34 cellular contexts compared by ENCODE assay signal in genomic region chr6:63792846-63793245, GRCh38.
"Had no signal": no experiment of that assay in that cellular context is flagged by ENCODE, and none has a peak within 500 bp of the region (broad histone marks: within the 10 kb centered on the region; RNA-seq: fewer than 3 reads in every experiment).

No MANE protein-coding gene starts in this region.

- H3K27me3 ChIP-seq: ascending aorta, breast epithelium had no signal

- H3K4me1 Mint-ChIP-seq: activated B cell treated with CpG ODN at 0.5 μM for 24 hours; activated naive CD4-positive, alpha-beta T cell treated with anti-CD3 and anti-CD28 coated beads, Interleukin-2, amount 50 U/mL, for 24 hours; activated naive CD8-positive, alpha-beta T cell treated with anti-CD3 and anti-CD28 coated beads for 36 hours; activated naive CD8-positive, alpha-beta T cell treated with anti-CD3 and anti-CD28 coated beads, Interleukin-2, amount 50 U/mL, for 24 hours; central memory CD8-positive, alpha-beta T cell; endodermal cell; T-cell had no signal

- H3K27me3 Mint-ChIP-seq: activated naive CD8-positive, alpha-beta T cell treated with anti-CD3 and anti-CD28 coated beads for 36 hours; activated naive CD8-positive, alpha-beta T cell treated with anti-CD3 and anti-CD28 coated beads, Interleukin-2, amount 50 U/mL, for 24 hours; central memory CD8-positive, alpha-beta T cell; dendritic cell treated with granulocyte-macrophage colony-stimulating factor and Interleukin-4, amounts not matched to agents 40 ng/mL and 50 ng/mL, for 4 days had no signal

- H3K36me3 ChIP-seq: adrenal gland, ascending aorta, breast epithelium, esophagus muscularis mucosa, gastroesophageal sphincter, heart right ventricle, WERI-Rb-1 had no signal

- H3K4me1 ChIP-seq: adrenal gland, ascending aorta, breast epithelium, esophagus muscularis mucosa, gastroesophageal sphincter had no signal

- ATAC-seq: activated CD4-positive, CD25-positive, alpha-beta regulatory T cell treated with anti-CD3 and anti-CD28 coated beads, Interleukin-2, amount 50 U/mL, for 24 hours; activated CD8-positive, alpha-beta T cell treated with anti-CD3 and anti-CD28 coated beads for 36 hours; activated naive CD8-positive, alpha-beta T cell treated with anti-CD3 and anti-CD28 coated beads, Interleukin-2, amount 50 U/mL, for 24 hours; activated T-cell treated with anti-CD3 and anti-CD28 coated beads, Interleukin-2, amount 50 U/mL, for 4 hours; gastroesophageal sphincter; heart right ventricle; T-cell had no signal

- H3K27ac ChIP-seq: adrenal gland, ascending aorta, breast epithelium, coronary artery, dorsolateral prefrontal cortex, esophagus muscularis mucosa, gastroesophageal sphincter, heart right ventricle, WERI-Rb-1 had no signal

- H3K4me3 ChIP-seq: adrenal gland, ascending aorta, breast epithelium, coronary artery, dorsolateral prefrontal cortex, esophagus muscularis mucosa, gastroesophageal sphincter, heart right ventricle had no signal

- DNase-seq: activated B cell treated with CpG ODN at 0.5 μM for 24 hours; activated CD4-positive, alpha-beta T cell treated with anti-CD3 and anti-CD28 coated beads for 48 hours; activated CD4-positive, alpha-beta T cell treated with anti-CD3 and anti-CD28 coated beads, Interleukin-2, amount 50 U/mL, for 1 hour; activated CD4-positive, alpha-beta T cell treated with anti-CD3 and anti-CD28 coated beads, Interleukin-2, amount 50 U/mL, for 48 hours; activated CD8-positive, alpha-beta memory T cell treated with anti-CD3 and anti-CD28 coated beads for 24 hours; activated CD8-positive, alpha-beta T cell treated with anti-CD3 and anti-CD28 coated beads for 36 hours; activated effector memory CD4-positive, alpha-beta T cell treated with anti-CD3 and anti-CD28 coated beads, Interleukin-2, amount 50 U/mL, for 16 hours; activated naive CD4-positive, alpha-beta T cell treated with anti-CD3 and anti-CD28 coated beads for 36 hours; activated naive CD8-positive, alpha-beta T cell treated with anti-CD3 and anti-CD28 coated beads for 36 hours; activated naive CD8-positive, alpha-beta T cell treated with anti-CD3 and anti-CD28 coated beads, Interleukin-2, amount 50 U/mL, for 24 hours; activated T-cell treated with anti-CD3 and anti-CD28 coated beads, Interleukin-2, amount 50 U/mL, for 4 hours; adrenal gland; dorsolateral prefrontal cortex; effector memory CD4-positive, alpha-beta T cell; endodermal cell; erythroblast; foreskin melanocyte; heart right ventricle; T-cell; T1000; WERI-Rb-1 had no signal

- H3K27ac Mint-ChIP-seq: activated B cell treated with CpG ODN at 0.5 μM for 24 hours; activated CD8-positive, alpha-beta T cell treated with anti-CD3 and anti-CD28 coated beads for 36 hours; activated naive CD4-positive, alpha-beta T cell treated with anti-CD3 and anti-CD28 coated beads for 36 hours; activated naive CD4-positive, alpha-beta T cell treated with anti-CD3 and anti-CD28 coated beads, Interleukin-2, amount 50 U/mL, for 24 hours; activated naive CD8-positive, alpha-beta T cell treated with anti-CD3 and anti-CD28 coated beads for 36 hours; activated naive CD8-positive, alpha-beta T cell treated with anti-CD3 and anti-CD28 coated beads, Interleukin-2, amount 50 U/mL, for 24 hours; activated T-helper 1 cell treated with anti-CD3 and anti-CD28 coated beads, Interleukin-12 subunit alpha, Interleukin-12 subunit beta, Interleukin-2, Interleukin-4 antibody, amounts not matched to agents 30 ng/mL and 10 ng/mL and 1 ng/mL, durations not matched to agents 14 hours and 24 hours and 36 hours; activated T-helper 2 cell treated with anti-CD3 and anti-CD28 coated beads, Interferon-gamma antibody, Interleukin-2, Interleukin-4, amounts not matched to agents 10 μg/mL and 5 μg/mL and 100 μg/mL, durations not matched to agents 14 hours and 24 hours and 36 hours; brain; dendritic cell treated with granulocyte-macrophage colony-stimulating factor and Interleukin-4, amounts not matched to agents 40 ng/mL and 50 ng/mL, for 4 days; endodermal cell; T-cell; T-helper 1 cell treated with Interleukin-12 subunit alpha and Interleukin-12 subunit beta and Interleukin-4 antibody, amounts not matched to agents 30 μg/mL and 1 μg/mL, for 36 hours had no signal

- H3K4me3 Mint-ChIP-seq: activated B cell treated with CpG ODN at 0.5 μM for 24 hours; activated CD8-positive, alpha-beta T cell treated with anti-CD3 and anti-CD28 coated beads for 36 hours; activated naive CD4-positive, alpha-beta T cell treated with anti-CD3 and anti-CD28 coated beads for 36 hours; activated naive CD4-positive, alpha-beta T cell treated with anti-CD3 and anti-CD28 coated beads, Interleukin-2, amount 50 U/mL, for 24 hours; activated naive CD8-positive, alpha-beta T cell treated with anti-CD3 and anti-CD28 coated beads for 36 hours; activated naive CD8-positive, alpha-beta T cell treated with anti-CD3 and anti-CD28 coated beads, Interleukin-2, amount 50 U/mL, for 24 hours; activated T-cell treated with anti-CD3 and anti-CD28 coated beads, Interleukin-2, amount 50 U/mL, for 4 hours; activated T-helper 1 cell treated with anti-CD3 and anti-CD28 coated beads, Interleukin-12 subunit alpha, Interleukin-12 subunit beta, Interleukin-2, Interleukin-4 antibody, amounts not matched to agents 30 ng/mL and 10 ng/mL and 1 ng/mL, durations not matched to agents 14 hours and 24 hours and 36 hours; brain; central memory CD8-positive, alpha-beta T cell; dendritic cell treated with granulocyte-macrophage colony-stimulating factor and Interleukin-4, amounts not matched to agents 40 ng/mL and 50 ng/mL, for 4 days; endodermal cell; T-cell; T-helper 1 cell treated with Interleukin-12 subunit alpha and Interleukin-12 subunit beta and Interleukin-4 antibody, amounts not matched to agents 30 μg/mL and 1 μg/mL, for 36 hours had no signal

- H3K9me3 ChIP-seq: adrenal gland, ascending aorta, breast epithelium, esophagus muscularis mucosa, gastroesophageal sphincter, heart right ventricle had no signal

- H3K36me3 Mint-ChIP-seq: activated naive CD4-positive, alpha-beta T cell treated with anti-CD3 and anti-CD28 coated beads, Interleukin-2, amount 50 U/mL, for 24 hours; activated naive CD8-positive, alpha-beta T cell treated with anti-CD3 and anti-CD28 coated beads for 36 hours; brain; T-cell had no signal

- H3K9me3 Mint-ChIP-seq: activated B cell treated with CpG ODN at 0.5 μM for 24 hours; activated CD8-positive, alpha-beta T cell treated with anti-CD3 and anti-CD28 coated beads for 36 hours; activated naive CD4-positive, alpha-beta T cell treated with anti-CD3 and anti-CD28 coated beads for 36 hours; activated naive CD4-positive, alpha-beta T cell treated with anti-CD3 and anti-CD28 coated beads, Interleukin-2, amount 50 U/mL, for 24 hours; activated naive CD8-positive, alpha-beta T cell treated with anti-CD3 and anti-CD28 coated beads for 36 hours; activated naive CD8-positive, alpha-beta T cell treated with anti-CD3 and anti-CD28 coated beads, Interleukin-2, amount 50 U/mL, for 24 hours; activated T-cell treated with anti-CD3 and anti-CD28 coated beads, Interleukin-2, amount 50 U/mL, for 4 hours; activated T-helper 1 cell treated with anti-CD3 and anti-CD28 coated beads, Interleukin-12 subunit alpha, Interleukin-12 subunit beta, Interleukin-2, Interleukin-4 antibody, amounts not matched to agents 30 ng/mL and 10 ng/mL and 1 ng/mL, durations not matched to agents 14 hours and 24 hours and 36 hours; activated T-helper 2 cell treated with anti-CD3 and anti-CD28 coated beads, Interferon-gamma antibody, Interleukin-2, Interleukin-4, amounts not matched to agents 10 μg/mL and 5 μg/mL and 100 μg/mL, durations not matched to agents 14 hours and 24 hours and 36 hours; brain; central memory CD8-positive, alpha-beta T cell; dendritic cell treated with granulocyte-macrophage colony-stimulating factor and Interleukin-4, amounts not matched to agents 40 ng/mL and 50 ng/mL, for 4 days; endodermal cell; T-cell; T-helper 1 cell treated with Interleukin-12 subunit alpha and Interleukin-12 subunit beta and Interleukin-4 antibody, amounts not matched to agents 30 μg/mL and 1 μg/mL, for 36 hours had no signal
